In the genomic region with DNA sequence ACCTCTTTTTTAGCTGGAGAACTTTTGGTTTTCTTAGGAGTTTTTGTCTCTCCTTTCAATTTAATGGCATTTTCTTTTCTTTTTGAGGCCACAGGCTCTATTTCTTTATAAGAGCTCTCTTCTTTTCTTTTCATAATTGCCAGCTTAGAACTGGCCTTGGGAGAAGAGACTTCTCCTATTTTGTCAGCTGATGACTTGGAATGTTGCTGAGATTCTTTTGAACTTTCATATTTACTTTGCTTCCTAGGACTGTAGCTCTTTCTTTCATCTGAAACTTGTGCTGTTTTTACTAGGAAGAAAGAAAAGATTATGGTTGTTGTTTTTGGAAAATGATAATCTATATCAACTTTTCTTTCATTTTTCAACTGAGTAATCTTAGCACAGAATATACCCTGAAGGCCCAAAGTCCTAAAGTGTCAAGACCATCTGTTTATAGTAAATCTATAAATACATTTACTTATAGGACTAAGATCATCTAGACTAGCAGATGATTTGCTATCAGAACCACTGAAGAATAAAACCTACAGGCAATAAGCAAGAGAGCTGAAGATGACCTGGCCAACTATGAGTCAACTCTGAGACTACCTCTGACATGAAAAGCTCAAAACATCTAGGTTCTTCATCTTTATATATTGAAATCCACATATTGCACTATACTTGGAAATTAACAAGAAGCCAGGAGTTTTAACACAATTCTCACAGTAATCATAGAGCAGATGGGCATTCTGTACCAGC, we compare ENCODE assay signal across 1 cellular context.
TF ChIP-seq lines count a peak whose summit lies in the region.

No MANE protein-coding gene starts in this region.

TF ChIP-seq in SK-N-SH treated with all-trans-retinoic acid at 6 μM for 48 hours, 23 proteins besides CTCF, POLR2A, EP300 and RAD21 (continued from another document):
- TF ChIP-seq, protein P1, sequence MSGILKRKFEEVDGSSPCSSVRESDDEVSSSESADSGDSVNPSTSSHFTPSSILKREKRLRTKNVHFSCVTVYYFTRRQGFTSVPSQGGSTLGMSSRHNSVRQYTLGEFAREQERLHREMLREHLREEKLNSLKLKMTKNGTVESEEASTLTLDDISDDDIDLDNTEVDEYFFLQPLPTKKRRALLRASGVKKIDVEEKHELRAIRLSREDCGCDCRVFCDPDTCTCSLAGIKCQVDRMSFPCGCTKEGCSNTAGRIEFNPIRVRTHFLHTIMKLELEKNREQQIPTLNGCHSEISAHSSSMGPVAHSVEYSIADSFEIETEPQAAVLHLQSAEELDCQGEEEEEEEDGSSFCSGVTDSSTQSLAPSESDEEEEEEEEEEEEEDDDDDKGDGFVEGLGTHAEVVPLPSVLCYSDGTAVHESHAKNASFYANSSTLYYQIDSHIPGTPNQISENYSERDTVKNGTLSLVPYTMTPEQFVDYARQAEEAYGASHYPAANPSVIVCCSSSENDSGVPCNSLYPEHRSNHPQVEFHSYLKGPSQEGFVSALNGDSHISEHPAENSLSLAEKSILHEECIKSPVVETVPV (CRISPR knock-in tag; IDR thresholded peaks at IDR 0.05): no peak
- no peak for TF ChIP-seq GLIS3 (CRISPR knock-in tag; IDR thresholded peaks at IDR 0.05)
- TF ChIP-seq, protein P2, sequence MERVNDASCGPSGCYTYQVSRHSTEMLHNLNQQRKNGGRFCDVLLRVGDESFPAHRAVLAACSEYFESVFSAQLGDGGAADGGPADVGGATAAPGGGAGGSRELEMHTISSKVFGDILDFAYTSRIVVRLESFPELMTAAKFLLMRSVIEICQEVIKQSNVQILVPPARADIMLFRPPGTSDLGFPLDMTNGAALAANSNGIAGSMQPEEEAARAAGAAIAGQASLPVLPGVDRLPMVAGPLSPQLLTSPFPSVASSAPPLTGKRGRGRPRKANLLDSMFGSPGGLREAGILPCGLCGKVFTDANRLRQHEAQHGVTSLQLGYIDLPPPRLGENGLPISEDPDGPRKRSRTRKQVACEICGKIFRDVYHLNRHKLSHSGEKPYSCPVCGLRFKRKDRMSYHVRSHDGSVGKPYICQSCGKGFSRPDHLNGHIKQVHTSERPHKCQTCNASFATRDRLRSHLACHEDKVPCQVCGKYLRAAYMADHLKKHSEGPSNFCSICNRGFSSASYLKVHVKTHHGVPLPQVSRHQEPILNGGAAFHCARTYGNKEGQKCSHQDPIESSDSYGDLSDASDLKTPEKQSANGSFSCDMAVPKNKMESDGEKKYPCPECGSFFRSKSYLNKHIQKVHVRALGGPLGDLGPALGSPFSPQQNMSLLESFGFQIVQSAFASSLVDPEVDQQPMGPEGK (CRISPR knock-in tag; IDR thresholded peaks at IDR 0.05; ENCODE audit: borderline replicate concordance): no peak
